Comparison of ENCODE assay signal across 8 cellular contexts in the genomic region with DNA sequence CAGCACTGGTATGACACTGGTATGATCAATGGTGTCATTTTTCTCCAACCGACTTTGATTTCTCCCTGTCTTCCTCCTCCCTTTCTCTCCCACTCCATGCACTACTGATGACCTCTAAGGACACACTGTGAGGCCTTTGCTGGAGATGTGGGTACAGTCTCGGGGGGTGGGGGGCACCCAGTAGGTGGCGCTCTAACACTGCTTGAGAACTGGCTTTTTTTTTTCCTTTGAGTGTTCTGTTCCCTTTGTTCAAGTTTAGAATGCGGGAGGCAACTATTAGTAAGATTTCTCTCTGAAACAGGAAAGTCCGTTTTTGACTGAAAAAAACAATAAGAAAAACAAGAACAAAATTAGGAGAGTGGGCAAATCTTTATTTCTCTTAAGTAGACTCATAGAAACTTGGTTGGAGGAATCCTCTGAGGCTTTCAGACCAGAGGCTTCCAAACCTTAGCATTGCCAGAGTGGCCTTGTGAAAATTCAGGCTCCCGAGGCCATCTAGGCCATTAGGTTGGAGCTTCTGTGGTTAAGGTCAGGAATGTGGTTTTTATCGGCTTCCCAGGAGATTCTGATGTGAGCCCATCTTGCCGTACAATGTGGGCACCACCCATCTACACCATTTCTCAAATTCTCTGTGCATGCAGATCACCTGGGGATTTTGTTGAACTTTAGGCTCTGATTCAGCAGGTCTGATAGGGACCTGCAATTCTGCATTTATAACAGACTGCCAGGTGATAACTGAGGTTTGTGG. TPM values are rescaled to one million over a fixed set of nuclear protein-coding genes. Genes with fewer than 3 reads are reported as not detected.
A peak's percentile ranks its signal among the peaks of the same experiment; 100 is the strongest.
DNase-seq lines count a peak whose midpoint lies in the region; ATAC-seq and TF ChIP-seq lines count a peak whose summit lies in the region.

No MANE protein-coding gene starts in this region.

- H2AFZ ChIP-seq in DND-41 (ENCODE audit: low read depth, low read length), result no peak overlapping the region

- H3K27me3 ChIP-seq in DND-41 (ENCODE audit: insufficient read depth, low read length, poor library complexity), result no peaks in the 10 kb centered on the region
- H3K27me3 ChIP-seq in left ventricle myocardium inferior (ENCODE audit: low read depth), result no peaks in the 10 kb centered on the region

- TF ChIP-seq CTCF in DND-41 (IDR thresholded peaks at IDR 0.05; ENCODE audit: borderline replicate concordance, extremely low read depth, low read length, poor library complexity, severe bottlenecking) (peak; percentile 81), left ventricle myocardium inferior (IDR thresholded peaks at IDR 0.05; ENCODE audit: borderline replicate concordance) (peak; percentile 53)

- H3K9ac ChIP-seq in DND-41 (ENCODE audit: low read depth, low read length), result no peak overlapping the region

- no peaks in the 10 kb centered on the region for H3K9me3 ChIP-seq in DND-41 (ENCODE audit: insufficient read depth, low read length, severe bottlenecking)
- no peaks in the 10 kb centered on the region for H3K9me3 ChIP-seq in left ventricle myocardium inferior (replicated peaks)

- H3K79me2 ChIP-seq in DND-41 (ENCODE audit: insufficient read depth, low read length), result peaks cover 57% of the 10 kb centered on the region

- H3K4me3 ChIP-seq in DND-41 (ENCODE audit: low read depth in 1 of 2, low read length in 2 of 2) (no peak overlapping the region), left ventricle myocardium inferior (no peak overlapping the region)

- H3K27ac ChIP-seq in DND-41 (ENCODE audit: low read length) (no peak overlapping the region), left ventricle myocardium inferior (replicated peaks) (no peak overlapping the region)

- no peak overlapping the region for H3K4me2 ChIP-seq in DND-41 (ENCODE audit: insufficient read depth, low read length)

- DNase-seq in DND-41 (peak; percentile 43), MV-4-11 (lab: John Stamatoyannopoulos, UW) (peak; percentile 33), left ventricle myocardium inferior (no peak), NCI-H345 treated with DMSO at 0.1 percent for 48 hours (lab: John Stamatoyannopoulos, UW; ENCODE audit: unreplicated experiment) (no peak)
- peak; percentile 32 for DNase-seq in activated T-cell treated with anti-CD3 and anti-CD28 coated beads, Interleukin-2, amount 50 U/mL, for 1 hour
- peak; percentile 36 for DNase-seq in stimulated activated CD4-positive, alpha-beta T cell treated with anti-CD3 and anti-CD28 coated beads, Interleukin-4, amount 100 ng/mL, for 1 hour

- H3K4me1 ChIP-seq in DND-41 (ENCODE audit: insufficient read depth, low read length) (no peaks in the 10 kb centered on the region; the same call in 1 of the 2 replicates), left ventricle myocardium inferior (peaks cover 10% of the 10 kb centered on the region)

- intact Hi-C loops in left ventricle myocardium inferior (cut with micrococcal nuclease), result no loop called here

- ATAC-seq in DND-41 (ENCODE audit: insufficient read depth, low read depth) (peak; percentile 74), GM21423 (IDR thresholded peaks at IDR 0.05; ENCODE audit: unreplicated experiment) (peak; percentile 52), HG02840 (IDR thresholded peaks at IDR 0.05; ENCODE audit: low FRiP score, unreplicated experiment) (no peak)

- no peaks in the 10 kb centered on the region for H3K36me3 ChIP-seq in DND-41 (ENCODE audit: insufficient read depth, low read length)
- no peaks in the 10 kb centered on the region for H3K36me3 ChIP-seq in left ventricle myocardium inferior

- H4K20me1 ChIP-seq in DND-41 (ENCODE audit: insufficient read depth, low read length), result peaks cover 66% of the 10 kb centered on the region

RNA-seq across cellular contexts. Expression of gene PANX1, which starts 43.2 kb away (rescaled TPM):
- 19.9 TPM for total RNA-seq in left ventricle myocardium inferior

Comparison
In these comparisons a context has a peak if more than half of its experiments do, and no peak if none do; other contexts are left out.
1. DNase-seq: peak in DND-41 (single experiment), MV-4-11 (single experiment), activated T-cell treated with anti-CD3 and anti-CD28 coated beads, Interleukin-2, amount 50 U/mL, for 1 hour (single experiment) and stimulated activated CD4-positive, alpha-beta T cell treated with anti-CD3 and anti-CD28 coated beads, Interleukin-4, amount 100 ng/mL, for 1 hour (single experiment); none in left ventricle myocardium inferior (single experiment) and NCI-H345 treated with DMSO at 0.1 percent for 48 hours (single experiment).